ENCODE assay signal across 27 cellular contexts in genomic region chr3:33003308-33003707, GRCh38. TPM values are rescaled to one million over a fixed set of nuclear protein-coding genes. Genes with fewer than 3 reads are reported as not detected.
DNase-seq lines count a peak whose midpoint lies in the region; ATAC-seq, FAIRE-seq and TF ChIP-seq lines count a peak whose summit lies in the region.
"Had no signal": no experiment of that assay in that cellular context is flagged by ENCODE, and none has a peak within 500 bp of the region (broad histone marks: within the 10 kb centered on the region; RNA-seq: fewer than 3 reads in every experiment).

No MANE protein-coding gene starts in this region.

- ATAC-seq in stimulated activated naive CD8-positive, alpha-beta T cell treated with anti-CD3 and anti-CD28 coated beads, Interleukin-15, amount 100 ng/mL, for 72 hours: no peak
- no peak for ATAC-seq in activated T-helper 17 cell treated with anti-CD3 and anti-CD28 coated beads, Interleukin-2, amount 50 U/mL, for 72 hours (replicated peaks)
- ATAC-seq in HG03139 (IDR thresholded peaks at IDR 0.05; ENCODE audit: unreplicated experiment) (no peak), GM18502 (IDR thresholded peaks at IDR 0.05; ENCODE audit: poor library complexity, unreplicated experiment) (no peak)
- ATAC-seq: GM12878 had no signal

- peaks cover 67% of the 10 kb centered on the region for H3K36me3 Mint-ChIP-seq in stimulated activated naive CD8-positive, alpha-beta T cell treated with anti-CD3 and anti-CD28 coated beads, Interleukin-15, Interleukin-2, amounts not matched to agents 100 ng/mL and 50 ng/mL, for 24 hours (ENCODE audit: low read depth)
- H3K36me3 Mint-ChIP-seq in activated T-helper 17 cell treated with anti-CD3 and anti-CD28 coated beads, Interleukin-2, amount 50 U/mL, for 72 hours (ENCODE audit: low read depth): peaks cover 93% of the 10 kb centered on the region

- WGBS in sigmoid colon, 2 donors: 52 to 80% methylated on average over 4 of the region's 4 CpGs

- no peak for TF ChIP-seq CTCF in sigmoid colon (IDR thresholded peaks at IDR 0.05)

- no peak overlapping the region for H3K4me3 ChIP-seq in sigmoid colon
- H3K4me3 ChIP-seq: GM12878, GM23248, SJSA1 had no signal

- peak; percentile 5 for FAIRE-seq in GM12892 (lab: Jason Lieb, UNC)
- FAIRE-seq: G401.6, GM12878 had no signal

- H3K36me3 ChIP-seq in sigmoid colon: peaks cover 0 to 54% (median 10%) of the 10 kb centered on the region in 4 donors

- no peak for TF ChIP-seq POLR2A in GM12892 (IDR thresholded peaks at IDR 0.05; ENCODE audit: low read depth, low read length)
- TF ChIP-seq POLR2A in sigmoid colon (IDR thresholded peaks at IDR 0.05): no peak

- H3K4me3 Mint-ChIP-seq in stimulated activated naive CD8-positive, alpha-beta T cell treated with anti-CD3 and anti-CD28 coated beads, Interleukin-15, Interleukin-2, amounts not matched to agents 100 ng/mL and 50 ng/mL, for 24 hours: no peak overlapping the region
- no peak overlapping the region for H3K4me3 Mint-ChIP-seq in stimulated activated naive CD8-positive, alpha-beta T cell treated with anti-CD3 and anti-CD28 coated beads, Interleukin-15, amount 100 ng/mL, for 72 hours
- H3K4me3 Mint-ChIP-seq in activated T-helper 17 cell treated with anti-CD3 and anti-CD28 coated beads, Interleukin-2, amount 50 U/mL, for 72 hours: peak overlapping the region; percentile 78
- H3K4me3 Mint-ChIP-seq: B cell had no signal

- peaks cover 81% of the 10 kb centered on the region for H3K4me1 Mint-ChIP-seq in stimulated activated naive CD8-positive, alpha-beta T cell treated with anti-CD3 and anti-CD28 coated beads, Interleukin-15, Interleukin-2, amounts not matched to agents 100 ng/mL and 50 ng/mL, for 24 hours (ENCODE audit: low read depth)
- peaks cover 68% of the 10 kb centered on the region for H3K4me1 Mint-ChIP-seq in stimulated activated naive CD8-positive, alpha-beta T cell treated with anti-CD3 and anti-CD28 coated beads, Interleukin-15, amount 100 ng/mL, for 72 hours
- peaks cover 61% of the 10 kb centered on the region for H3K4me1 Mint-ChIP-seq in activated T-helper 17 cell treated with anti-CD3 and anti-CD28 coated beads, Interleukin-2, amount 50 U/mL, for 72 hours

- intact Hi-C loops in sigmoid colon (cut with DNase I): no loop called here

- no peak for DNase-seq in stimulated activated naive CD8-positive, alpha-beta T cell treated with anti-CD3 and anti-CD28 coated beads, Interleukin-15, amount 100 ng/mL, for 72 hours
- DNase-seq in GM12892 (ENCODE audit: insufficient read length): no peak
- DNase-seq in sigmoid colon: no peak
- DNase-seq: COR-L47, GM23248, H7, Kasumi-1, NCI-H1092 treated with DMSO at 0.1 percent for 48 hours, NCI-H1436, NCI-H187, NCI-H2081 treated with DMSO at 0.1 percent for 48 hours, NCI-H2171, NCI-H226, NCI-H510A, NCI-H69, Right ventricle myocardium superior, RPMI8226 had no signal

- H3K27ac ChIP-seq in sigmoid colon: no peak overlapping the region
- H3K27ac ChIP-seq: GM23248, SJSA1 had no signal

- no peaks in the 10 kb centered on the region for H3K4me1 ChIP-seq in sigmoid colon
- H3K4me1 ChIP-seq: SJSA1 had no signal

- H3K27ac Mint-ChIP-seq in stimulated activated naive CD8-positive, alpha-beta T cell treated with anti-CD3 and anti-CD28 coated beads, Interleukin-15, Interleukin-2, amounts not matched to agents 100 ng/mL and 50 ng/mL, for 24 hours: peak overlapping the region; percentile 61
- no peak overlapping the region for H3K27ac Mint-ChIP-seq in stimulated activated naive CD8-positive, alpha-beta T cell treated with anti-CD3 and anti-CD28 coated beads, Interleukin-15, amount 100 ng/mL, for 72 hours
- H3K27ac Mint-ChIP-seq in activated T-helper 17 cell treated with anti-CD3 and anti-CD28 coated beads, Interleukin-2, amount 50 U/mL, for 72 hours: peak overlapping the region; percentile 94
- H3K27ac Mint-ChIP-seq: B cell had no signal

- no peaks in the 10 kb centered on the region for H3K9me3 ChIP-seq in sigmoid colon
- H3K9me3 ChIP-seq: SJSA1 had no signal

- H3K9me3 Mint-ChIP-seq in stimulated activated naive CD8-positive, alpha-beta T cell treated with anti-CD3 and anti-CD28 coated beads, Interleukin-15, Interleukin-2, amounts not matched to agents 100 ng/mL and 50 ng/mL, for 24 hours: peaks cover 2% of the 10 kb centered on the region
- peaks cover 0 to 2% of the 10 kb centered on the region in 2 donors for H3K9me3 Mint-ChIP-seq in stimulated activated naive CD8-positive, alpha-beta T cell treated with anti-CD3 and anti-CD28 coated beads, Interleukin-15, amount 100 ng/mL, for 72 hours
- peaks cover 7% of the 10 kb centered on the region for H3K9me3 Mint-ChIP-seq in activated T-helper 17 cell treated with anti-CD3 and anti-CD28 coated beads, Interleukin-2, amount 50 U/mL, for 72 hours

- no peak for TF ChIP-seq EP300 in sigmoid colon (IDR thresholded peaks at IDR 0.05)

- no peaks in the 10 kb centered on the region for H3K27me3 ChIP-seq in sigmoid colon
- H3K27me3 ChIP-seq: SJSA1 had no signal

- H3K27me3 Mint-ChIP-seq in stimulated activated naive CD8-positive, alpha-beta T cell treated with anti-CD3 and anti-CD28 coated beads, Interleukin-15, Interleukin-2, amounts not matched to agents 100 ng/mL and 50 ng/mL, for 24 hours: no peaks in the 10 kb centered on the region
- H3K27me3 Mint-ChIP-seq in stimulated activated naive CD8-positive, alpha-beta T cell treated with anti-CD3 and anti-CD28 coated beads, Interleukin-15, amount 100 ng/mL, for 72 hours: no peaks in the 10 kb centered on the region
- H3K27me3 Mint-ChIP-seq in activated T-helper 17 cell treated with anti-CD3 and anti-CD28 coated beads, Interleukin-2, amount 50 U/mL, for 72 hours: no peaks in the 10 kb centered on the region
- H3K27me3 Mint-ChIP-seq: B cell had no signal

RNA-seq across cellular contexts. Expression of gene CCR4, which starts 51.9 kb away (rescaled TPM):
- polyA plus RNA-seq in GM12892 (2012; ENCODE audit: missing spikeins): 1.2 TPM
- total RNA-seq in activated T-helper 17 cell treated with anti-CD3 and anti-CD28 coated beads, Interleukin-2, amount 50 U/mL, for 72 hours: 100 to 1,000 TPM; 207 to 271 TPM
- total RNA-seq in sigmoid colon: under 1 TPM in 1 of 4 donors, not detected in 3; 0.16 TPM
- polyA plus RNA-seq in sigmoid colon: 1 to 10 TPM in 1 of 3 donors, not detected in 2; 3.1 TPM
- total RNA-seq: GM23248, H7, HT-29, M059J, SJSA1 had no signal
- polyA plus RNA-seq: GM23248 had no signal

Comparison
In these comparisons a context has a peak if more than half of its experiments do, and no peak if none do; other contexts are left out.
1. H3K27ac Mint-ChIP-seq: peak in stimulated activated naive CD8-positive, alpha-beta T cell treated with anti-CD3 and anti-CD28 coated beads, Interleukin-15, Interleukin-2, amounts not matched to agents 100 ng/mL and 50 ng/mL, for 24 hours (single experiment) and activated T-helper 17 cell treated with anti-CD3 and anti-CD28 coated beads, Interleukin-2, amount 50 U/mL, for 72 hours (single experiment); none in stimulated activated naive CD8-positive, alpha-beta T cell treated with anti-CD3 and anti-CD28 coated beads, Interleukin-15, amount 100 ng/mL, for 72 hours (0 of 2).
2. RNA of gene CCR4, which starts 51.9 kb away (total RNA-seq): 207 to 271 TPM in activated T-helper 17 cell treated with anti-CD3 and anti-CD28 coated beads, Interleukin-2, amount 50 U/mL, for 72 hours; 0.16 TPM in sigmoid colon; every median in the first group is over 100 times any median in the second.